ENCODE assay signal across 1 cellular context in the genomic region with DNA sequence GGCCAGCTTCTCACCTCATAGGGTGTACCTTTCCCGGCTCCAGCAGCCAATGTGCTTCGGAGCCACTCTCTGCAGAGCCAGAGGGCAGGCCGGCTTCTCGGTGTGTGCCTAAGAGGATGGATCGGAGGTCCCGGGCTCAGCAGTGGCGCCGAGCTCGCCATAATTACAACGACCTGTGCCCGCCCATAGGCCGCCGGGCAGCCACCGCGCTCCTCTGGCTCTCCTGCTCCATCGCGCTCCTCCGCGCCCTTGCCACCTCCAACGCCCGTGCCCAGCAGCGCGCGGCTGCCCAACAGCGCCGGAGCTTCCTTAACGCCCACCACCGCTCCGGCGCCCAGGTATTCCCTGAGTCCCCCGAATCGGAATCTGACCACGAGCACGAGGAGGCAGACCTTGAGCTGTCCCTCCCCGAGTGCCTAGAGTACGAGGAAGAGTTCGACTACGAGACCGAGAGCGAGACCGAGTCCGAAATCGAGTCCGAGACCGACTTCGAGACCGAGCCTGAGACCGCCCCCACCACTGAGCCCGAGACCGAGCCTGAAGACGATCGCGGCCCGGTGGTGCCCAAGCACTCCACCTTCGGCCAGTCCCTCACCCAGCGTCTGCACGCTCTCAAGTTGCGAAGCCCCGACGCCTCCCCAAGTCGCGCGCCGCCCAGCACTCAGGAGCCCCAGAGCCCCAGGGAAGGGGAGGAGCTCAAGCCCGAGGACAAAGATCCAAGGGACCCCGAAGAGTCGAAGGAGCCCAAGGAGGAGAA.
TF ChIP-seq lines count a peak whose summit lies in the region.

No MANE protein-coding gene starts in this region.

TF ChIP-seq in endothelial cell of umbilical vein, 7 proteins besides CTCF, POLR2A, EP300 and RAD21:
- no peak for TF ChIP-seq GATA2 (IDR thresholded peaks at IDR 0.05; ENCODE audit: insufficient read depth, insufficient read length, low read depth, low read length)
- no peak for TF ChIP-seq MAX (IDR thresholded peaks at IDR 0.05; ENCODE audit: insufficient read depth, insufficient read length)
- TF ChIP-seq FOS (IDR thresholded peaks at IDR 0.05; ENCODE audit: borderline replicate concordance, insufficient read depth, low read length): no peak
- TF ChIP-seq EZH2 (IDR thresholded peaks at IDR 0.05; ENCODE audit: borderline replicate concordance, low read depth, low read length, severe bottlenecking): peak; percentile 21
- no peak for TF ChIP-seq POLR2AphosphoS5 (IDR thresholded peaks at IDR 0.05; ENCODE audit: insufficient read depth, low read depth, low read length)
- no peak for TF ChIP-seq JUN (IDR thresholded peaks at IDR 0.05; ENCODE audit: borderline replicate concordance, insufficient read depth, insufficient read length, low read depth)
- no peak for TF ChIP-seq MYC (IDR thresholded peaks at IDR 0.05; ENCODE audit: low read depth, low read length)
